ENCODE assay signal across 7 cellular contexts in genomic region chr13:39655041-39655568, GRCh38.
A peak's percentile ranks its signal among the peaks of the same experiment; 100 is the strongest.
DNase-seq lines count a peak whose midpoint lies in the region; ATAC-seq lines count a peak whose summit lies in the region.

No MANE protein-coding gene starts in this region.

- peak overlapping the region; percentile 89 for H3K4me3 Mint-ChIP-seq in memory B cell

- peaks cover under 1% of the 10 kb centered on the region for H3K27me3 Mint-ChIP-seq in memory B cell

- H3K36me3 Mint-ChIP-seq in memory B cell = peaks cover 2% of the 10 kb centered on the region

- H3K4me1 Mint-ChIP-seq in memory B cell = peaks cover 20% of the 10 kb centered on the region

- H3K27ac Mint-ChIP-seq in memory B cell = peak overlapping the region; percentile 93

- H3K9me3 Mint-ChIP-seq in memory B cell = peaks cover 2% of the 10 kb centered on the region

- ATAC-seq in GM19395 (IDR thresholded peaks at IDR 0.05; ENCODE audit: unreplicated experiment) = peak; percentile 6
- peak; percentile 4 for ATAC-seq in HG03342 (IDR thresholded peaks at IDR 0.05; ENCODE audit: unreplicated experiment)
- peak; percentile 2 for ATAC-seq in memory B cell (ENCODE audit: low read depth)
- ATAC-seq in GM21367 (IDR thresholded peaks at IDR 0.05; ENCODE audit: unreplicated experiment) = no peak

- DNase-seq in astrocyte of the hippocampus (ENCODE audit: low read depth, low spot score) (peak; percentile 3), memory B cell (ENCODE audit: low spot score in 2 of 2) (no peak), NCI-H510A (lab: John Stamatoyannopoulos, UW) (no peak), superior temporal gyrus (ENCODE audit: extremely low spot score) (no peak)
